In genomic region chr1:215517441-215517891, GRCh38 we compare ENCODE assay signal across 11 cellular contexts. TPM values are rescaled to one million over a fixed set of nuclear protein-coding genes. Genes with fewer than 3 reads are reported as not detected.
DNase-seq lines count a peak whose midpoint lies in the region; ATAC-seq, FAIRE-seq and TF ChIP-seq lines count a peak whose summit lies in the region.
"Had no signal": no experiment of that assay in that cellular context is flagged by ENCODE, and none has a peak within 500 bp of the region (broad histone marks: within the 10 kb centered on the region; RNA-seq: fewer than 3 reads in every experiment).

No MANE protein-coding gene starts in this region.

- H3K36me3 Mint-ChIP-seq in activated naive CD8-positive, alpha-beta T cell treated with anti-CD3 and anti-CD28 coated beads, Interleukin-2, amount 50 U/mL, for 24 hours (ENCODE audit: low read depth): no peaks in the 10 kb centered on the region

- peaks cover under 1% of the 10 kb centered on the region for H3K9me3 Mint-ChIP-seq in activated naive CD8-positive, alpha-beta T cell treated with anti-CD3 and anti-CD28 coated beads, Interleukin-2, amount 50 U/mL, for 24 hours

- in situ Hi-C loops in Panc1 (cut with HindIII; ENCODE audit: low pct_unique_long_range_greater_than_20kb, low sequenced_read_pairs): no loop called here

- intact Hi-C loops in Panc1 (cut with micrococcal nuclease; ENCODE audit: unreplicated experiment): no loop called here
- intact Hi-C loops in psoas muscle (cut with DNase I): no loop called here

- H3K27me3 ChIP-seq in ACC112 (ENCODE audit: insufficient read depth, low read length) (no peaks in the 10 kb centered on the region), Panc1 (ENCODE audit: control insufficient read depth, insufficient read depth, low read length) (no peaks in the 10 kb centered on the region), psoas muscle (ENCODE audit: insufficient read depth in 3 of 3, low read length in 2 of 3) (no peaks in the 10 kb centered on the region)

- H3K9me3 ChIP-seq in Panc1 (ENCODE audit: control insufficient read depth, insufficient read depth, low read depth, low read length) (no peaks in the 10 kb centered on the region), psoas muscle (peaks cover 14% of the 10 kb centered on the region)

- H3K79me2 ChIP-seq in ACC112 (ENCODE audit: control insufficient read depth, insufficient read depth, low read length, unreplicated experiment): no peaks in the 10 kb centered on the region

- H3K27ac ChIP-seq in ACC112 (ENCODE audit: low read depth, low read length) (peak overlapping the region; percentile 22), Panc1 (ENCODE audit: low read length) (no peak overlapping the region), psoas muscle (no peak overlapping the region)
- H3K27ac ChIP-seq: epithelial cell of prostate had no signal

- ATAC-seq in Panc1 (peak; percentile 69; the same call in 1 of the 2 replicates), psoas muscle (no peak), HG02970 (IDR thresholded peaks at IDR 0.05; ENCODE audit: low FRiP score, unreplicated experiment) (no peak)
- ATAC-seq in activated naive CD8-positive, alpha-beta T cell treated with anti-CD3 and anti-CD28 coated beads, Interleukin-2, amount 50 U/mL, for 24 hours: no peak
- ATAC-seq: stimulated activated naive CD8-positive, alpha-beta T cell treated with anti-CD3 and anti-CD28 coated beads, Interleukin-15, amount 100 ng/mL, for 72 hours had no signal

- BruUV-seq in Panc1 (replicated peaks; lab: Mats Ljungman, UMichigan): no TSS peak

- H3K4me3 Mint-ChIP-seq in activated naive CD8-positive, alpha-beta T cell treated with anti-CD3 and anti-CD28 coated beads, Interleukin-2, amount 50 U/mL, for 24 hours: no peak overlapping the region
- H3K4me3 Mint-ChIP-seq: stimulated activated naive CD8-positive, alpha-beta T cell treated with anti-CD3 and anti-CD28 coated beads, Interleukin-15, amount 100 ng/mL, for 72 hours had no signal

- H2AFZ ChIP-seq in ACC112 (ENCODE audit: low read length, unreplicated experiment): peak overlapping the region; percentile 7

- H3K27ac Mint-ChIP-seq in activated naive CD8-positive, alpha-beta T cell treated with anti-CD3 and anti-CD28 coated beads, Interleukin-2, amount 50 U/mL, for 24 hours: no peak overlapping the region
- H3K27ac Mint-ChIP-seq: stimulated activated naive CD8-positive, alpha-beta T cell treated with anti-CD3 and anti-CD28 coated beads, Interleukin-15, amount 100 ng/mL, for 72 hours had no signal

- no peaks in the 10 kb centered on the region for H3K4me1 Mint-ChIP-seq in activated naive CD8-positive, alpha-beta T cell treated with anti-CD3 and anti-CD28 coated beads, Interleukin-2, amount 50 U/mL, for 24 hours
- H3K4me1 Mint-ChIP-seq: stimulated activated naive CD8-positive, alpha-beta T cell treated with anti-CD3 and anti-CD28 coated beads, Interleukin-15, amount 100 ng/mL, for 72 hours had no signal

- peaks cover 2% of the 10 kb centered on the region for H3K27me3 Mint-ChIP-seq in activated naive CD8-positive, alpha-beta T cell treated with anti-CD3 and anti-CD28 coated beads, Interleukin-2, amount 50 U/mL, for 24 hours
- H3K27me3 Mint-ChIP-seq: stimulated activated naive CD8-positive, alpha-beta T cell treated with anti-CD3 and anti-CD28 coated beads, Interleukin-15, amount 100 ng/mL, for 72 hours had no signal

- H3K36me3 ChIP-seq in ACC112 (ENCODE audit: insufficient read depth, low read length) (no peaks in the 10 kb centered on the region), Panc1 (ENCODE audit: control insufficient read depth, insufficient read depth, low read length) (no peaks in the 10 kb centered on the region), psoas muscle (ENCODE audit: insufficient read depth in 1 of 2, low read depth in 1 of 2) (no peaks in the 10 kb centered on the region)

- H3K4me1 ChIP-seq in ACC112 (ENCODE audit: control insufficient read depth, insufficient read depth, low read length, unreplicated experiment): peaks cover 14% of the 10 kb centered on the region
- no peaks in the 10 kb centered on the region for H3K4me1 ChIP-seq in Panc1 (ENCODE audit: control insufficient read depth, insufficient read depth, low read length)
- no peaks in the 10 kb centered on the region for H3K4me1 ChIP-seq in psoas muscle

- H3K4me3 ChIP-seq in ACC112 (ENCODE audit: low read depth, low read length): no peak overlapping the region
- no peak overlapping the region for H3K4me3 ChIP-seq in Panc1 (ENCODE audit: low read depth in 2 of 2, low read length in 2 of 2)
- H3K4me3 ChIP-seq in fibroblast of villous mesenchyme (ENCODE audit: low read depth, low read length): no peak overlapping the region
- no peak overlapping the region for H3K4me3 ChIP-seq in psoas muscle

- peak; percentile 45 for FAIRE-seq in H54 (lab: Jason Lieb, UNC)

- TF ChIP-seq CTCF in Panc1 (IDR thresholded peaks at IDR 0.05): peak; percentile 61
- TF ChIP-seq CTCF in fibroblast of villous mesenchyme (IDR thresholded peaks at IDR 0.05; ENCODE audit: insufficient read depth, low read depth, low read length): peak; percentile 48
- TF ChIP-seq CTCF in psoas muscle (IDR thresholded peaks at IDR 0.05): no peak

- POLR2A ChIA-PET in Panc1 (lab: Charles Lee): no interaction called here

- CTCF ChIA-PET in Panc1 (lab: Charles Lee): no interaction called here

- WGBS in psoas muscle, 3 donors: 61 to 69% (median 63%) methylated on average over 4 of the region's 4 CpGs

- DNase-seq in H54 (ENCODE audit: insufficient read length, low spot score): no peak
- no peak for DNase-seq in Panc1 (ENCODE audit: low read depth, low spot score)
- peak; percentile 53 for DNase-seq in fibroblast of villous mesenchyme (ENCODE audit: low read depth)
- no peak for DNase-seq in germinal center (ENCODE audit: low spot score)
- DNase-seq in psoas muscle: no peak
- DNase-seq in activated naive CD8-positive, alpha-beta T cell treated with anti-CD3 and anti-CD28 coated beads, Interleukin-2, amount 50 U/mL, for 24 hours: no peak
- DNase-seq: NCI-H774; stimulated activated naive CD8-positive, alpha-beta T cell treated with anti-CD3 and anti-CD28 coated beads, Interleukin-15, amount 100 ng/mL, for 72 hours had no signal

- no peak for TF ChIP-seq POLR2A in H54 (IDR thresholded peaks at IDR 0.05; ENCODE audit: low read depth, low read length)

RNA-seq across cellular contexts. Expression of gene KCTD3, which starts 49.6 kb away (rescaled TPM):
- total RNA-seq in Panc1 (2021; ENCODE audit: unreplicated experiment) (34.7 TPM), fibroblast of villous mesenchyme (38.0 and 60.9 TPM in 2 replicates), psoas muscle (10 to 100 TPM; 11.9 to 20.8 (median 13.5) TPM)
- 15.3 TPM for polyA plus RNA-seq in Panc1 (2012; ENCODE audit: insufficient read length)
- polyA plus RNA-seq in psoas muscle: 10 to 100 TPM in 1 of 3 donors, 1 to 10 TPM in 2; 6.9 to 17.9 (median 7.6) TPM
